1 cellular context compared by ENCODE assay signal in genomic region chr1:21126324-21126723, GRCh38.
TF ChIP-seq lines count a peak whose summit lies in the region.

No MANE protein-coding gene starts in this region.

TF ChIP-seq in HepG2, 621 proteins besides CTCF, POLR2A, EP300 and RAD21 (continued from another document):
- peak; percentile 48; the same call in 1 of the 2 replicates for TF ChIP-seq PAXIP1 (CRISPR knock-in tag; conservative IDR thresholded peaks at IDR 0.05)
- TF ChIP-seq PRPF4 (IDR thresholded peaks at IDR 0.05; ENCODE audit: low read depth, low read length, poor library complexity, severe bottlenecking): no peak
- TF ChIP-seq NR2F6 (IDR thresholded peaks at IDR 0.05): no peak
- peak; percentile 46 for TF ChIP-seq NR2F6 (CRISPR knock-in tag; IDR thresholded peaks at IDR 0.05)
- TF ChIP-seq RBM39 (IDR thresholded peaks at IDR 0.05; ENCODE audit: low read depth, low read length, poor library complexity, severe bottlenecking): no peak
